18 cellular contexts compared by ENCODE assay signal in genomic region chr3:1037631-1038030, GRCh38. TPM values are rescaled to one million over a fixed set of nuclear protein-coding genes. Genes with fewer than 3 reads are reported as not detected.
A peak's percentile ranks its signal among the peaks of the same experiment; 100 is the strongest.
DNase-seq lines count a peak whose midpoint lies in the region; ATAC-seq and TF ChIP-seq lines count a peak whose summit lies in the region.
"Had no signal": no experiment of that assay in that cellular context is flagged by ENCODE, and none has a peak within 500 bp of the region (broad histone marks: within the 10 kb centered on the region; RNA-seq: fewer than 3 reads in every experiment).

No MANE protein-coding gene starts in this region.

- H3K4me2 ChIP-seq in PC-9: no peak overlapping the region
- H3K4me2 ChIP-seq: BLaER1, GM23338 had no signal

- CTCF ChIA-PET in PC-9 (lab: Charles Lee): no interaction called here

- BruUV-seq in PC-9 (replicated peaks; lab: Mats Ljungman, UMichigan): no TSS peak

- H3K4me3 ChIP-seq in brain microvascular endothelial cell (ENCODE audit: low read depth, low read length) (no peak overlapping the region), ascending aorta (no peak overlapping the region), PC-9 (no peak overlapping the region)
- H3K4me3 ChIP-seq: BLaER1, GM23338 had no signal

- H3K4me1 ChIP-seq in foreskin keratinocyte (no peaks in the 10 kb centered on the region), ascending aorta (no peaks in the 10 kb centered on the region), PC-9 (replicated peaks; ENCODE audit: insufficient read depth) (no peaks in the 10 kb centered on the region)
- H3K4me1 ChIP-seq: BLaER1 had no signal

- no peaks in the 10 kb centered on the region for H4K20me1 ChIP-seq in PC-9 (ENCODE audit: insufficient read depth)
- H4K20me1 ChIP-seq: BLaER1 had no signal

- POLR2A ChIA-PET in PC-9 (lab: Charles Lee; ENCODE audit: unreplicated experiment): no interaction called here

- H3K79me2 ChIP-seq in PC-9 (ENCODE audit: low read depth): no peaks in the 10 kb centered on the region

- ATAC-seq in foreskin keratinocyte (no peak), HG03565 (IDR thresholded peaks at IDR 0.05; ENCODE audit: unreplicated experiment) (no peak)
- ATAC-seq: GM23338, HCT116 had no signal

- H3K27ac ChIP-seq in brain microvascular endothelial cell (no peak overlapping the region), foreskin keratinocyte (no peak overlapping the region), ascending aorta (no peak overlapping the region), PC-9 (no peak overlapping the region)
- H3K27ac ChIP-seq: BLaER1 had no signal

- no peaks in the 10 kb centered on the region for H3F3A ChIP-seq in PC-9 (ENCODE audit: insufficient read depth, low read depth)

- no peak for TF ChIP-seq CTCF in brain microvascular endothelial cell (IDR thresholded peaks at IDR 0.05; ENCODE audit: low read depth, low read length, missing control alignments)
- TF ChIP-seq CTCF in foreskin keratinocyte (conservative IDR thresholded peaks at IDR 0.05): no peak
- no peak for TF ChIP-seq CTCF in ascending aorta (IDR thresholded peaks at IDR 0.05)
- TF ChIP-seq CTCF in PC-9 (conservative IDR thresholded peaks at IDR 0.05): no peak

- H3K27me3 ChIP-seq in brain microvascular endothelial cell (replicated peaks) (no peaks in the 10 kb centered on the region), foreskin keratinocyte (no peaks in the 10 kb centered on the region), ascending aorta (no peaks in the 10 kb centered on the region), PC-9 (ENCODE audit: insufficient read depth, low read depth) (no peaks in the 10 kb centered on the region)
- H3K27me3 ChIP-seq: BLaER1 had no signal

- in situ Hi-C loops in brain microvascular endothelial cell (cut with HindIII; ENCODE audit: low pct_ligation_motif_present, low sequenced_read_pairs): no loop called here

- intact Hi-C loops in ascending aorta (cut with DNase I) (no loop called here), PC-9 (cut with micrococcal nuclease; ENCODE audit: unreplicated experiment) (no loop called here)

- no peaks in the 10 kb centered on the region for H3K36me3 ChIP-seq in brain microvascular endothelial cell (replicated peaks)
- H3K36me3 ChIP-seq in ascending aorta: no peaks in the 10 kb centered on the region
- no peaks in the 10 kb centered on the region for H3K36me3 ChIP-seq in PC-9 (ENCODE audit: low read depth)
- H3K36me3 ChIP-seq: BLaER1 had no signal

- peak; percentile 6 for DNase-seq in RKO (ENCODE audit: low spot score)
- peak; percentile 1 for DNase-seq in brain microvascular endothelial cell
- DNase-seq in foreskin keratinocyte: peak; percentile 12 to 48
- no peak for DNase-seq in D341Med (ENCODE audit: low spot score)
- DNase-seq in ascending aorta (ENCODE audit: low spot score in 2 of 2): no peak
- no peak for DNase-seq in PC-9
- DNase-seq: CD4-positive, alpha-beta memory T cell; DMS79 treated with DMSO at 0.1 percent for 48 hours; GF-D8; H7; HFFc6; IMR-90 had no signal

- H3K9me3 ChIP-seq in ascending aorta (no peaks in the 10 kb centered on the region), PC-9 (ENCODE audit: insufficient read depth, low read depth) (no peaks in the 10 kb centered on the region)
- H3K9me3 ChIP-seq: BLaER1 had no signal

- H3K9me2 ChIP-seq in PC-9 (ENCODE audit: insufficient read depth): no peaks in the 10 kb centered on the region

- no peak overlapping the region for H2AFZ ChIP-seq in PC-9
- H2AFZ ChIP-seq: GM23338 had no signal

RNA-seq across cellular contexts. Expression of gene CNTN6, which starts 55.2 kb away (rescaled TPM):
- not detected in 2 replicates for total RNA-seq in foreskin keratinocyte
- not detected in 2 replicates for polyA plus RNA-seq in foreskin keratinocyte
- not detected for total RNA-seq in ascending aorta
- total RNA-seq in PC-9 (2021): not detected in 2 replicates
- total RNA-seq: CD4-positive, alpha-beta memory T cell; GM23338; H7; HFFc6; IMR-90 had no signal
- polyA plus RNA-seq: AG04450; CD14-positive monocyte; CD4-positive, alpha-beta memory T cell; GM23338; IMR-90 had no signal

Comparison
In these comparisons a context has a peak if more than half of its experiments do, and no peak if none do; other contexts are left out.
1. DNase-seq: peak in RKO (single experiment), brain microvascular endothelial cell (single experiment) and foreskin keratinocyte (2 of 2); none in D341Med (single experiment), ascending aorta (0 of 2) and PC-9 (0 of 2).